ENCODE assay signal across 15 cellular contexts in genomic region chr15:53918180-53919079, GRCh38. TPM values are rescaled to one million over a fixed set of nuclear protein-coding genes. Genes with fewer than 3 reads are reported as not detected.
DNase-seq lines count a peak whose midpoint lies in the region; TF ChIP-seq lines count a peak whose summit lies in the region.
"Had no signal": no experiment of that assay in that cellular context is flagged by ENCODE, and none has a peak within 500 bp of the region (broad histone marks: within the 10 kb centered on the region; RNA-seq: fewer than 3 reads in every experiment).

No MANE protein-coding gene starts in this region.

- H3K27me3 Mint-ChIP-seq in brain (no peaks in the 10 kb centered on the region), immature natural killer cell (ENCODE audit: low read depth in 3 of 3) (peaks cover 0 to 1% (median 0%) of the 10 kb centered on the region in 3 donors)

- no peak for TF ChIP-seq CTCF in brain (conservative IDR thresholded peaks at IDR 0.05)

- H3K36me3 ChIP-seq in trophoblast cell (ENCODE audit: control insufficient read depth in 1 of 2, insufficient read depth in 2 of 2, low read length in 2 of 2): no peaks in the 10 kb centered on the region
- H3K36me3 ChIP-seq: BLaER1 treated with 17β-estradiol and CSF1 and Interleukin-3, amounts not matched to agents 10 nM and 100 nM had no signal

- H3K4me3 ChIP-seq in trophoblast cell (ENCODE audit: low read depth, low read length): no peak overlapping the region
- H3K4me3 ChIP-seq: BLaER1 treated with 17β-estradiol and CSF1 and Interleukin-3, amounts not matched to agents 10 nM and 100 nM; testis had no signal

- H3K9ac ChIP-seq in trophoblast cell (ENCODE audit: low read length): no peak overlapping the region
- H3K9ac ChIP-seq: BLaER1 treated with 17β-estradiol and CSF1 and Interleukin-3, amounts not matched to agents 10 nM and 100 nM had no signal

- H3K9me3 Mint-ChIP-seq in brain (no peaks in the 10 kb centered on the region), immature natural killer cell (peaks cover 0 to 8% (median 5%) of the 10 kb centered on the region in 6 donors)
- H3K9me3 Mint-ChIP-seq: T-helper 2 cell treated with Interferon-gamma antibody and Interleukin-4, amounts not matched to agents 5 μg/mL and 100 μg/mL, for 36 hours had no signal

- WGBS in trophoblast cell (ENCODE audit: extremely low coverage, insufficient coverage, insufficient read length): no CpG with 5 or more reads among the region's 11 CpGs

- no peak overlapping the region for H2BK5ac ChIP-seq in trophoblast cell (ENCODE audit: low read depth, low read length, poor library complexity)

- DNase-seq in DMS79 treated with DMSO at 0.1 percent for 48 hours (lab: John Stamatoyannopoulos, UW): peak; percentile 54
- DNase-seq in NCI-H187 treated with DMSO at 0.1 percent for 48 hours (lab: John Stamatoyannopoulos, UW): peak; percentile 37
- DNase-seq in trophoblast cell: no peak
- no peak for DNase-seq in DMS 273 treated with DMSO at 0.1 percent for 48 hours (lab: John Stamatoyannopoulos, UW)
- no peak for DNase-seq in immature natural killer cell
- DNase-seq in activated T-cell treated with anti-CD3 and anti-CD28 coated beads, Interleukin-2, amount 50 U/mL, for 48 hours: no peak
- DNase-seq: activated CD4-positive, alpha-beta T cell treated with anti-CD3 and anti-CD28 coated beads for 4 hours; NCI-H526 treated with DMSO at 0.1 percent for 48 hours; posterior cingulate gyrus; stimulated activated CD4-positive, alpha-beta T cell treated with anti-CD3 and anti-CD28 coated beads, Interleukin-15, amount 100 ng/mL, for 24 hours; testis had no signal

- H2AK5ac ChIP-seq in trophoblast cell (ENCODE audit: low read length): no peak overlapping the region

- no peak overlapping the region for H2BK120ac ChIP-seq in trophoblast cell (ENCODE audit: insufficient read depth, low read length, poor library complexity)

- H3K79me1 ChIP-seq in trophoblast cell (ENCODE audit: low read length): no peaks in the 10 kb centered on the region

- H3K79me2 ChIP-seq in trophoblast cell (ENCODE audit: control insufficient read depth, insufficient read depth, low read length, poor library complexity): no peaks in the 10 kb centered on the region

- H3K4me3 Mint-ChIP-seq in brain (peak overlapping the region in 3 of 5 experiments; percentile 30 to 68 (median 45)), immature natural killer cell (no peak overlapping the region)
- H3K4me3 Mint-ChIP-seq: T-helper 2 cell treated with Interferon-gamma antibody and Interleukin-4, amounts not matched to agents 5 μg/mL and 100 μg/mL, for 36 hours had no signal

- H4K91ac ChIP-seq in trophoblast cell (ENCODE audit: low read depth, low read length): no peak overlapping the region

- H4K12ac ChIP-seq in trophoblast cell (ENCODE audit: low read depth, low read length): no peak overlapping the region

- H3K4me1 Mint-ChIP-seq in brain (peaks cover 15% of the 10 kb centered on the region), immature natural killer cell (no peaks in the 10 kb centered on the region)

- H3K23ac ChIP-seq in trophoblast cell (ENCODE audit: low read length): no peak overlapping the region

- H2AFZ ChIP-seq in trophoblast cell (ENCODE audit: insufficient read depth, low read length, poor library complexity): no peak overlapping the region

- H4K8ac ChIP-seq in trophoblast cell (ENCODE audit: low read depth, low read length): no peak overlapping the region

- H3K36me3 Mint-ChIP-seq in brain (no peaks in the 10 kb centered on the region), immature natural killer cell (no peaks in the 10 kb centered on the region)

- H3K27me3 ChIP-seq in trophoblast cell (ENCODE audit: insufficient read depth, low read length): no peaks in the 10 kb centered on the region
- H3K27me3 ChIP-seq: BLaER1 treated with 17β-estradiol and CSF1 and Interleukin-3, amounts not matched to agents 10 nM and 100 nM; testis had no signal

- peak overlapping the region; percentile 53 for H2BK12ac ChIP-seq in trophoblast cell (ENCODE audit: low read length)

- peaks cover 2 to 3% of the 10 kb centered on the region in 2 experiments for H3K4me1 ChIP-seq in trophoblast cell (ENCODE audit: control insufficient read depth in 1 of 2, insufficient read depth in 2 of 2, low read length in 2 of 2)
- H3K4me1 ChIP-seq: testis had no signal

- no peak overlapping the region for H3K14ac ChIP-seq in trophoblast cell (ENCODE audit: low read length)

- no peak overlapping the region for H3K4me2 ChIP-seq in trophoblast cell (ENCODE audit: low read length)
- H3K4me2 ChIP-seq: BLaER1 treated with 17β-estradiol and CSF1 and Interleukin-3, amounts not matched to agents 10 nM and 100 nM had no signal

- H3K9me3 ChIP-seq in trophoblast cell (ENCODE audit: insufficient read depth, low read depth, low read length): no peaks in the 10 kb centered on the region
- H3K9me3 ChIP-seq: BLaER1 treated with 17β-estradiol and CSF1 and Interleukin-3, amounts not matched to agents 10 nM and 100 nM; testis had no signal

- H3K27ac ChIP-seq in trophoblast cell (ENCODE audit: low read depth, low read length): no peak overlapping the region
- H3K27ac ChIP-seq: BLaER1 treated with 17β-estradiol and CSF1 and Interleukin-3, amounts not matched to agents 10 nM and 100 nM; testis had no signal

- no peak overlapping the region for H3K18ac ChIP-seq in trophoblast cell (ENCODE audit: low read length)

- H3K27ac Mint-ChIP-seq in brain (peak overlapping the region in 2 of 5 experiments; percentile 5 to 22), immature natural killer cell (no peak overlapping the region)
- H3K27ac Mint-ChIP-seq: T-helper 2 cell treated with Interferon-gamma antibody and Interleukin-4, amounts not matched to agents 5 μg/mL and 100 μg/mL, for 36 hours had no signal

- H3K4ac ChIP-seq in trophoblast cell (ENCODE audit: low read depth, low read length): no peak overlapping the region

RNA-seq across cellular contexts. Expression of gene UNC13C, which starts 59.8 kb away (rescaled TPM):
- polyA plus RNA-seq in brain (ENCODE audit: insufficient read depth, low read depth, low replicate concordance) (0.46 TPM), immature natural killer cell (not detected)
- polyA plus RNA-seq in trophoblast cell (2013): 0.64 and 0.65 TPM in 2 replicates
- polyA plus RNA-seq: adipose tissue had no signal

Comparison
In these comparisons a context has a peak if more than half of its experiments do, and no peak if none do; other contexts are left out.
1. DNase-seq: peak in DMS79 treated with DMSO at 0.1 percent for 48 hours (single experiment) and NCI-H187 treated with DMSO at 0.1 percent for 48 hours (single experiment); none in trophoblast cell (0 of 2), DMS 273 treated with DMSO at 0.1 percent for 48 hours (single experiment), immature natural killer cell (0 of 3) and activated T-cell treated with anti-CD3 and anti-CD28 coated beads, Interleukin-2, amount 50 U/mL, for 48 hours (0 of 2).
2. H3K4me3 Mint-ChIP-seq: peak in brain (3 of 5); none in immature natural killer cell (0 of 5).